In genomic region chr5:3780907-3781306, GRCh38 we compare ENCODE assay signal across 27 cellular contexts.
"Had no signal": no experiment of that assay in that cellular context is flagged by ENCODE, and none has a peak within 500 bp of the region (broad histone marks: within the 10 kb centered on the region; RNA-seq: fewer than 3 reads in every experiment).

No MANE protein-coding gene starts in this region.

- DNase-seq: heart right ventricle; islet precursor cell; mesendoderm; midbrain; mucosa of descending colon; naive thymus-derived CD4-positive, alpha-beta T cell; nucleus accumbens; pancreas; posterior cingulate gyrus; retina; right lobe of liver; stimulated activated CD4-positive, alpha-beta T cell treated with anti-CD3 and anti-CD28 coated beads, Interleukin-1b, Interleukin-23, amount 100 ng/mL, for 48 hours; stimulated activated CD4-positive, alpha-beta T cell treated with anti-CD3 and anti-CD28 coated beads, Interleukin-4, amount 100 ng/mL, for 1 hour; stimulated activated naive B cell treated with anti-CD40 and anti-IgM and Interleukin-4, amounts not matched to agents 10 μg/mL and 1 μg/mL and 100 μg/mL, for 72 hours; stimulated activated naive CD8-positive, alpha-beta T cell treated with anti-CD3 and anti-CD28 coated beads, Interleukin-15, Interleukin-2, amounts not matched to agents 100 U/mL and 50 U/mL, for 24 hours; stomach; tibial artery; trophoblast cell; upper lobe of right lung; uterus had no signal

- H3K9me3 ChIP-seq: pancreas, prostate gland, right lobe of liver, thoracic aorta, tibial artery, upper lobe of right lung, uterus had no signal

- H3K4me3 ChIP-seq: heart right ventricle, hepatocyte, lung, mucosa of descending colon, pancreas, prostate gland, right lobe of liver, smooth muscle cell, stomach, thoracic aorta, tibial artery, upper lobe of right lung, uterus had no signal

- ATAC-seq: left lobe of liver; mucosa of descending colon; naive thymus-derived CD4-positive, alpha-beta T cell; natural killer cell treated with Interleukin-12 subunit alpha and Interleukin-12 subunit beta and Interleukin-15 and Interleukin-18, amount 100 ng/mL, for 72 hours; pancreas; right lobe of liver; stimulated activated naive B cell treated with anti-CD40 and anti-IgM and Interleukin-4, amounts not matched to agents 10 μg/mL and 1 μg/mL and 100 μg/mL, for 72 hours; stimulated activated naive CD8-positive, alpha-beta T cell treated with anti-CD3 and anti-CD28 coated beads, Interleukin-15, Interleukin-2, amounts not matched to agents 100 U/mL and 50 U/mL, for 24 hours; upper lobe of right lung had no signal

- H3K27ac ChIP-seq: heart right ventricle, hepatocyte, pancreas, prostate gland, right lobe of liver, stomach, thoracic aorta, tibial artery, upper lobe of right lung, uterus had no signal

- H3K4me1 ChIP-seq: pancreas, prostate gland, right lobe of liver, tibial artery, upper lobe of right lung, uterus had no signal

- H3K27me3 ChIP-seq: heart right ventricle, hepatocyte, pancreas, right lobe of liver, stomach, tibial artery, upper lobe of right lung, uterus had no signal

- H3K36me3 ChIP-seq: heart right ventricle, pancreas, prostate gland, right lobe of liver, stomach, thoracic aorta, tibial artery, upper lobe of right lung, uterus had no signal
